ENCODE assay signal across 9 cellular contexts in the genomic region with DNA sequence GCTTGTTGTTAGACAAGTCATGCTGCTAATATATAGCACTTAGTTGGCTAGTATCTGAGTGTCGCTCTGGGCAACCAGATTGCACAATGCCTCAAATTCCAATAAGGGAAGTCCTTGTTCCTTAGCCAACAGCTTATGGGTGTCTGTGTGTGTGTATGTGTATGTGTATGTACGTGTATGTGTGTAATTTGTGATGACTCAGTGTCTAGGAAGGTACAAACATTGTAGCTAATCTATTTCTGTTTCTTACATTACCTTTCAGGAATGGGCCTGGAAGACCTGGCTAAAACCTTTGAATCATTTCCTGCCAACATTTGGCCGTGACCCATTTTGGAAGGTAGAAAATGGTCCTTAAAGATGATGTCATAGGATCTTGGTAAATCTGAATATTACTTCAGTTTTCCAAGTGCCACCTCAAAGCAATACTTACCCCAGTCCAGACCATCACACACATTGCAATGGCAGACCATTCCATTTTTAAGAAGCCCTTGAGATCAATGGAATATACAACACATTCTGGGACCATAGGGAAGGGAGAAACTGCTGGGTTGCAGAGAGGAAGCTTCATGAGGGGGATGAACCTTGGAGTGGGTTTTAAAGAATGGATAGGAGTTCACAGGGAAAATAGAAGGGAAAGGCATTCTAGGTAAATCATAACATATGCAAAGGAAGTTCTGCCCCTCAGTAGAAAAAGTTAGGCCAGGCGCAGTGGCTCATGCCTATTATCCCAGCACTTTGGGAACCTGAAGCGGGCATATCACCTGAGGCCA. TPM values are rescaled to one million over a fixed set of nuclear protein-coding genes. Genes with fewer than 3 reads are reported as not detected.
DNase-seq lines count a peak whose midpoint lies in the region; ATAC-seq, FAIRE-seq and TF ChIP-seq lines count a peak whose summit lies in the region.
"Had no signal": no experiment of that assay in that cellular context is flagged by ENCODE, and none has a peak within 500 bp of the region (broad histone marks: within the 10 kb centered on the region; RNA-seq: fewer than 3 reads in every experiment).

No MANE protein-coding gene starts in this region.

- no peak overlapping the region for H3K4me3 ChIP-seq in astrocyte of the cerebellum (ENCODE audit: low read depth, low read length)
- no peak overlapping the region for H3K4me3 ChIP-seq in kidney (ENCODE audit: low read length in 2 of 2)

- ATAC-seq in Right ventricle myocardium inferior: peak; percentile 65

- peaks cover 11 to 12% of the 10 kb centered on the region in 2 donors for H3K36me3 ChIP-seq in kidney (ENCODE audit: control insufficient read depth in 1 of 2, insufficient read depth in 2 of 2, low read length in 2 of 2)

- TF ChIP-seq CTCF in astrocyte of the cerebellum (IDR thresholded peaks at IDR 0.05; ENCODE audit: low read depth, low read length, missing control alignments) (no peak), kidney (IDR thresholded peaks at IDR 0.05; ENCODE audit: borderline replicate concordance, extremely low read depth, insufficient read depth) (no peak)

- peak; percentile 76 for DNase-seq in Right ventricle myocardium inferior (ENCODE audit: missing footprints)
- DNase-seq in cardiac septum (ENCODE audit: low spot score): no peak
- peak; percentile 98 for DNase-seq in astrocyte of the cerebellum (ENCODE audit: low read depth)
- DNase-seq in kidney: no peak
- peak; percentile 47 for DNase-seq in superior temporal gyrus (ENCODE audit: extremely low spot score)
- no peak for DNase-seq in activated gamma-delta T cell (lab: John Stamatoyannopoulos, UW)
- DNase-seq in NCI-H1694 treated with DMSO at 0.1 percent for 48 hours (lab: John Stamatoyannopoulos, UW): no peak
- no peak for DNase-seq in NCI-H146 (lab: John Stamatoyannopoulos, UW)

- no peaks in the 10 kb centered on the region for H3K9me3 ChIP-seq in kidney (ENCODE audit: control insufficient read depth in 1 of 2, low read length in 2 of 2)

- peak; percentile 68 for FAIRE-seq in kidney (lab: Jason Lieb, UNC)
- FAIRE-seq: G401.6 had no signal

- in situ Hi-C loops in astrocyte of the cerebellum (cut with HindIII; ENCODE audit: low sequenced_read_pairs): no loop called here

- peaks cover 24 to 31% of the 10 kb centered on the region in 2 donors for H3K4me1 ChIP-seq in kidney (ENCODE audit: control insufficient read depth in 1 of 2, insufficient read depth in 1 of 2, low read depth in 1 of 2, low read length in 2 of 2)

- peak overlapping the region; percentile 39 to 71 for H3K27ac ChIP-seq in kidney (ENCODE audit: low read depth in 2 of 2, low read length in 2 of 2)

- H3K9ac ChIP-seq in kidney (ENCODE audit: low read length in 2 of 2): peak overlapping the region in 1 of 2 donors; percentile 36

- intact Hi-C loops in Right ventricle myocardium inferior (cut with DNase I): no loop called here
- intact Hi-C loops in cardiac septum (cut with DNase I): no loop called here
- intact Hi-C loops in kidney (cut with DNase I): no loop called here

RNA-seq across cellular contexts. Expression of gene NEDD9, which starts 25.1 kb away (rescaled TPM):
- total RNA-seq in Right ventricle myocardium inferior: 29.3 TPM
- total RNA-seq in cardiac septum: 14.1 TPM
- total RNA-seq in kidney: 101 TPM
- 19.2 TPM for polyA plus RNA-seq in kidney (ENCODE audit: insufficient read depth, low read depth, low replicate concordance)

Comparison
In these comparisons a context has a peak if more than half of its experiments do, and no peak if none do; other contexts are left out.
1. DNase-seq: peak in Right ventricle myocardium inferior (single experiment), astrocyte of the cerebellum (single experiment) and superior temporal gyrus (single experiment); none in cardiac septum (single experiment), kidney (single experiment), activated gamma-delta T cell (single experiment), NCI-H1694 treated with DMSO at 0.1 percent for 48 hours (single experiment) and NCI-H146 (single experiment).